ENCODE assay signal across 2 cellular contexts in the genomic region with DNA sequence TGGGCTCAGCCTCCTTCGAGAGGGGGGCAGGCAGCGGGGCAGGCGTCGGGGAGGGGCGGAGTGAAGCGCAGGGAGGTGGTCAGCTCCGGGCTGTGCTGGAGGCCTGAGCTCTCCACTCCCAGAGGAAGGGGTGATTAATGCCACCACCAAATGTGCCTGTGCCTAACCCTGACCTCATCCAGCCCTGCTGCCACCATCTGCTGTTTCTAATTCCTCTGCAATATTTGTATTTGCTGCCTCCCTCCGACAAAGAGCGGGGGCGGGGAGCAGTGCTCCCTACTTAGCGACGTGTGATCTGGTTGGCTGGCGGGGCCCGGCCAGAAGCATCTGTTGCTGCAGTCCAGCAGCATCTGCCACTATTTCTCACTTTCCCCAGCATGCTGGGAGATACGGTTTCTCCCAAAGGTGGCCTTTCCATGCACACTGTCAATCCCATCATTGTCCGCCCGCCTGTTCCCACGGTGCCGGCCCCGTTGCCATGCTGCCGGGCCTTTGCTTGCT.
TF ChIP-seq lines count a peak whose summit lies in the region.

No MANE protein-coding gene starts in this region.

TF ChIP-seq in K562, 482 proteins besides CTCF, POLR2A, EP300 and RAD21:
- TF ChIP-seq ZNF263 (CRISPR knock-in tag; IDR thresholded peaks at IDR 0.05; ENCODE audit: borderline replicate concordance), result peak; percentile 50; the same call in 1 of the 2 replicates
- TF ChIP-seq EGR1 (conservative IDR thresholded peaks at IDR 0.05), result peak; percentile 53
- no peak for TF ChIP-seq GABPA (tag; conservative IDR thresholded peaks at IDR 0.05; ENCODE audit: low read depth)

TF ChIP-seq in HepG2, 621 proteins besides CTCF, POLR2A, EP300 and RAD21:
- TF ChIP-seq JUN (CRISPR knock-in tag; IDR thresholded peaks at IDR 0.05) (no peak), GTF2F1 (IDR thresholded peaks at IDR 0.05; ENCODE audit: low read length) (no peak), ZNF263 (CRISPR knock-in tag; IDR thresholded peaks at IDR 0.05) (peak; percentile 58; the same call in 1 of the 2 replicates)
- TF ChIP-seq, protein P1, sequence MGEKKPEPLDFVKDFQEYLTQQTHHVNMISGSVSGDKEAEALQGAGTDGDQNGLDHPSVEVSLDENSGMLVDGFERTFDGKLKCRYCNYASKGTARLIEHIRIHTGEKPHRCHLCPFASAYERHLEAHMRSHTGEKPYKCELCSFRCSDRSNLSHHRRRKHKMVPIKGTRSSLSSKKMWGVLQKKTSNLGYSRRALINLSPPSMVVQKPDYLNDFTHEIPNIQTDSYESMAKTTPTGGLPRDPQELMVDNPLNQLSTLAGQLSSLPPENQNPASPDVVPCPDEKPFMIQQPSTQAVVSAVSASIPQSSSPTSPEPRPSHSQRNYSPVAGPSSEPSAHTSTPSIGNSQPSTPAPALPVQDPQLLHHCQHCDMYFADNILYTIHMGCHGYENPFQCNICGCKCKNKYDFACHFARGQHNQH (CRISPR knock-in tag; IDR thresholded peaks at IDR 0.05), result no peak
- TF ChIP-seq, protein P2, sequence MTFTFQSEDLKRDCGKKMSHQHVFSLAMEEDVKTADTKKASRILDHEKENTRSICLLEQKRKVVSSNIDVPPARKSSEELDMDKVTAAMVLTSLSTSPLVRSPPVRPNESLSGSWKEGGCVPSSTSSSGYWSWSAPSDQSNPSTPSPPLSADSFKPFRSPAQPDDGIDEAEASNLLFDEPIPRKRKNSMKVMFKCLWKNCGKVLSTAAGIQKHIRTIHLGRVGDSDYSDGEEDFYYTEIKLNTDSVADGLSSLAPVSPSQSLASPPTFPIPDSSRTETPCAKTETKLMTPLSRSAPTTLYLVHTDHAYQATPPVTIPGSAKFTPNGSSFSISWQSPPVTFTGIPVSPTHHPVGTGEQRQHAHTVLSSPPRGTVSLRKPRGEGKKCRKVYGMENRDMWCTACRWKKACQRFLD (CRISPR knock-in tag; IDR thresholded peaks at IDR 0.05; ENCODE audit: borderline replicate concordance), result no peak
